Comparison of ENCODE assay signal across 1 cellular context in genomic region chr5:177446184-177447065, GRCh38.
TF ChIP-seq lines count a peak whose summit lies in the region.

TSS of gene PRR7 (plus strand) at chr5:177446814. CDS start at chr5:177455068, 8,254 bp downstream.

TF ChIP-seq in HEK293, 187 proteins besides CTCF, POLR2A, EP300 and RAD21 (continued from another document):
- TF ChIP-seq, protein P1, sequence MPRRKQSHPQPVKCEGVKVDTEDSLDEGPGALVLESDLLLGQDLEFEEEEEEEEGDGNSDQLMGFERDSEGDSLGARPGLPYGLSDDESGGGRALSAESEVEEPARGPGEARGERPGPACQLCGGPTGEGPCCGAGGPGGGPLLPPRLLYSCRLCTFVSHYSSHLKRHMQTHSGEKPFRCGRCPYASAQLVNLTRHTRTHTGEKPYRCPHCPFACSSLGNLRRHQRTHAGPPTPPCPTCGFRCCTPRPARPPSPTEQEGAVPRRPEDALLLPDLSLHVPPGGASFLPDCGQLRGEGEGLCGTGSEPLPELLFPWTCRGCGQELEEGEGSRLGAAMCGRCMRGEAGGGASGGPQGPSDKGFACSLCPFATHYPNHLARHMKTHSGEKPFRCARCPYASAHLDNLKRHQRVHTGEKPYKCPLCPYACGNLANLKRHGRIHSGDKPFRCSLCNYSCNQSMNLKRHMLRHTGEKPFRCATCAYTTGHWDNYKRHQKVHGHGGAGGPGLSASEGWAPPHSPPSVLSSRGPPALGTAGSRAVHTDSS (tag by site-specific recombination; IDR thresholded peaks at IDR 0.05): peak; percentile 35
- TF ChIP-seq ZNF324 (tag by site-specific recombination; IDR thresholded peaks at IDR 0.05) (no peak), HOXA7 (CRISPR knock-in tag; IDR thresholded peaks at IDR 0.05; ENCODE audit: borderline replicate concordance) (no peak), GLIS1 (tag by site-specific recombination; IDR thresholded peaks at IDR 0.05) (peak; percentile 56), ZNF146 (tag by site-specific recombination; IDR thresholded peaks at IDR 0.05) (peak; percentile 2; the same call in 1 of the 2 replicates), ZNF184 (tag by site-specific recombination; IDR thresholded peaks at IDR 0.05) (peak; percentile 67; the same call in 1 of the 2 replicates), SP2 (tag by site-specific recombination; IDR thresholded peaks at IDR 0.05) (no peak), ZNF501 (tag by site-specific recombination; IDR thresholded peaks at IDR 0.05) (peak; percentile 57; the same call in 1 of the 2 replicates), ZNF677 (tag by site-specific recombination; IDR thresholded peaks at IDR 0.05) (0 out of 2 replicates have a peak, but pooled peaks have one; percentile 8), ZNF10 (tag by site-specific recombination; IDR thresholded peaks at IDR 0.05) (no peak), ZBTB26 (tag by site-specific recombination; optimal IDR thresholded peaks at IDR 0.05) (peak; percentile 94), ZNF660 (tag by site-specific recombination; IDR thresholded peaks at IDR 0.05) (peak; percentile 35; the same call in 1 of the 2 replicates), ZNF561 (tag by site-specific recombination; IDR thresholded peaks at IDR 0.05; ENCODE audit: borderline replicate concordance) (peak; percentile 40; the same call in 1 of the 2 replicates), ZFHX2 (tag by site-specific recombination; conservative IDR thresholded peaks at IDR 0.05) (peak; percentile 23; the same call in 1 of the 2 replicates), ZFP37 (tag by site-specific recombination; IDR thresholded peaks at IDR 0.05) (peak; percentile 75; the same call in 1 of the 2 replicates), IKZF3 (tag by site-specific recombination; IDR thresholded peaks at IDR 0.05) (0 out of 2 replicates have a peak, but pooled peaks have one; percentile 35), ZNF341 (tag by site-specific recombination; IDR thresholded peaks at IDR 0.05; ENCODE audit: low read depth) (peak; percentile 14; the same call in 1 of the 2 replicates)
- TF ChIP-seq, protein P2, sequence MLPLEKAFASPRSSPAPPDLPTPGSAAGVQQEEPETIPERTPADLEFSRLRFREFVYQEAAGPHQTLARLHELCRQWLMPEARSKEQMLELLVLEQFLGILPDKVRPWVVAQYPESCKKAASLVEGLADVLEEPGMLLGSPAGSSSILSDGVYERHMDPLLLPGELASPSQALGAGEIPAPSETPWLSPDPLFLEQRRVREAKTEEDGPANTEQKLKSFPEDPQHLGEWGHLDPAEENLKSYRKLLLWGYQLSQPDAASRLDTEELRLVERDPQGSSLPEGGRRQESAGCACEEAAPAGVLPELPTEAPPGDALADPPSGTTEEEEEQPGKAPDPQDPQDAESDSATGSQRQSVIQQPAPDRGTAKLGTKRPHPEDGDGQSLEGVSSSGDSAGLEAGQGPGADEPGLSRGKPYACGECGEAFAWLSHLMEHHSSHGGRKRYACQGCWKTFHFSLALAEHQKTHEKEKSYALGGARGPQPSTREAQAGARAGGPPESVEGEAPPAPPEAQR (tag by site-specific recombination; IDR thresholded peaks at IDR 0.05): no peak
